25 cellular contexts compared by ENCODE assay signal in genomic region chr20:32622585-32623468, GRCh38. TPM values are rescaled to one million over a fixed set of nuclear protein-coding genes. Genes with fewer than 3 reads are reported as not detected.
DNase-seq lines count a peak whose midpoint lies in the region; ATAC-seq, FAIRE-seq and TF ChIP-seq lines count a peak whose summit lies in the region.
"Had no signal": no experiment of that assay in that cellular context is flagged by ENCODE, and none has a peak within 500 bp of the region (broad histone marks: within the 10 kb centered on the region; RNA-seq: fewer than 3 reads in every experiment).

No MANE protein-coding gene starts in this region.

- DNase-seq in DMS 273 treated with DMSO at 0.1 percent for 48 hours (lab: John Stamatoyannopoulos, UW) (peak; percentile 42), MG63 (peak; percentile 76), RWPE2 (ENCODE audit: low spot score) (no peak), HepG2 (ENCODE audit: low spot score) (no peak), brain microvascular endothelial cell (no peak), COLO668 (lab: John Stamatoyannopoulos, UW; ENCODE audit: unreplicated experiment) (no peak)
- DNase-seq in activated CD4-positive, alpha-beta T cell treated with anti-CD3 and anti-CD28 coated beads, Interleukin-2, amount 50 U/mL, for 1 hour = no peak
- DNase-seq: activated CD4-positive, alpha-beta T cell treated with anti-CD3 and anti-CD28 coated beads, Interleukin-2, amount 10 ng/mL, durations not matched to agents 7 days and 5 days; activated naive CD4-positive, alpha-beta T cell; activated T-cell treated with anti-CD3 and anti-CD28 coated beads, Interleukin-2, amount 50 U/mL, for 72 hours; CD4-positive, alpha-beta T cell; GDM1; glutamatergic neuron; mucosa of descending colon; NCI-H1436; retina; stimulated activated naive CD8-positive, alpha-beta T cell treated with anti-CD3 and anti-CD28 coated beads, Interleukin-15, amount 100 ng/mL, for 72 hours; uterus had no signal

- in situ Hi-C loops in HepG2 (cut with HindIII; ENCODE audit: extremely low pct_ligation_motif_present, low pct_unique_long_range_greater_than_20kb) (no loop called here), brain microvascular endothelial cell (cut with HindIII; ENCODE audit: low pct_ligation_motif_present, low sequenced_read_pairs) (no loop called here)

- H3K27ac ChIP-seq in RWPE2 (ENCODE audit: poor library complexity, severe bottlenecking) (no peak overlapping the region), HepG2 (ENCODE audit: extremely low read length, insufficient read depth, low read length) (no peak overlapping the region), brain microvascular endothelial cell (no peak overlapping the region)
- H3K27ac ChIP-seq: epithelial cell of prostate, skin epidermis, uterus had no signal

- H3K4me3 ChIP-seq in MG63 = no peak overlapping the region
- H3K4me3 ChIP-seq in RWPE2 (ENCODE audit: severe bottlenecking) = no peak overlapping the region
- H3K4me3 ChIP-seq in HepG2 (replicated peaks in 1 of 3; ENCODE audit: insufficient read depth in 1 of 3, low read depth in 2 of 3, low read length in 3 of 3) = no peak overlapping the region; a peak in 1 of 6 replicates
- no peak overlapping the region for H3K4me3 ChIP-seq in brain microvascular endothelial cell (ENCODE audit: low read depth, low read length)
- H3K4me3 ChIP-seq: mucosa of descending colon, skin epidermis, uterus had no signal

- no peak for TF ChIP-seq POLR2A in HepG2 (IDR thresholded peaks at IDR 0.05; ENCODE audit: insufficient read depth in 1 of 2, low read depth in 2 of 2, low read length in 2 of 2)

- H3K27me3 ChIP-seq in MG63 = no peaks in the 10 kb centered on the region; the same call in 1 of the 2 replicates
- H3K27me3 ChIP-seq in RWPE2 (ENCODE audit: insufficient read depth, poor library complexity, severe bottlenecking) = peaks cover 9% of the 10 kb centered on the region
- peaks cover 0 to 54% of the 10 kb centered on the region in 2 experiments; a peak in 3 of 5 replicates for H3K27me3 ChIP-seq in HepG2 (ENCODE audit: control insufficient read depth in 1 of 2, insufficient read depth in 2 of 2, low read length in 2 of 2)
- H3K27me3 ChIP-seq in brain microvascular endothelial cell (replicated peaks) = no peaks in the 10 kb centered on the region
- H3K27me3 ChIP-seq: uterus had no signal

- H3K4me1 ChIP-seq in RWPE2 (ENCODE audit: insufficient read depth, poor library complexity, severe bottlenecking) (no peaks in the 10 kb centered on the region), HepG2 (ENCODE audit: insufficient read depth, low read length) (peaks cover 35% of the 10 kb centered on the region)
- H3K4me1 ChIP-seq: uterus had no signal

- CTCF ChIA-PET in HepG2 (lab: Yijun Ruan, JAX; ENCODE audit: low intra/inter-chr PET ratio, low total read pairs) = interaction anchor here (1.5 kb wide), 1 partner anchor 101 kb away, joined by 8 read pairs; no protein-coding TSS in a partner anchor

- H3K9me3 ChIP-seq in MG63 = no peaks in the 10 kb centered on the region
- H3K9me3 ChIP-seq in RWPE2 (ENCODE audit: severe bottlenecking) = no peaks in the 10 kb centered on the region
- H3K9me3 ChIP-seq in HepG2 (ENCODE audit: low read length) = no peaks in the 10 kb centered on the region
- H3K9me3 ChIP-seq: mucosa of descending colon, uterus had no signal

- POLR2A ChIA-PET in HepG2 (lab: Yijun Ruan, JAX) = interaction anchor here (1.0 kb wide), 1 partner anchor 100 kb away, joined by 4 read pairs; no protein-coding TSS in a partner anchor

- no peak for TF ChIP-seq RAD21 in HepG2 (CRISPR knock-in tag; IDR thresholded peaks at IDR 0.05)

- no peak overlapping the region for H2AFZ ChIP-seq in HepG2 (ENCODE audit: low read length)

- BruUV-seq in HepG2 (replicated peaks; lab: Mats Ljungman, UMichigan) = no TSS peak

- H3K79me2 ChIP-seq in HepG2 (ENCODE audit: insufficient read depth, low read length) = no peaks in the 10 kb centered on the region

- no peak overlapping the region for H3K4me2 ChIP-seq in HepG2 (ENCODE audit: low read depth, low read length)

- no peak overlapping the region for H3K9ac ChIP-seq in HepG2 (ENCODE audit: insufficient read depth, low read depth, low read length)

- WGBS in HepG2 (ENCODE audit: low lambda C conversion rate) = 44% methylated on average over 12 of the region's 21 CpGs

- FAIRE-seq in HepG2 (lab: Jason Lieb, UNC) = no peak
- FAIRE-seq: islet of Langerhans had no signal

- TF ChIP-seq EP300 in HepG2 (IDR thresholded peaks at IDR 0.05; ENCODE audit: low read depth in 2 of 2, low read length in 2 of 2) = no peak
- no peak for TF ChIP-seq EP300 in HepG2 (CRISPR knock-in tag; IDR thresholded peaks at IDR 0.05; ENCODE audit: borderline replicate concordance)

- no peaks in the 10 kb centered on the region for H4K20me1 ChIP-seq in HepG2 (ENCODE audit: insufficient read depth, low read length)

- H3K36me3 ChIP-seq in MG63 = no peaks in the 10 kb centered on the region
- H3K36me3 ChIP-seq in RWPE2 (ENCODE audit: low read depth) = no peaks in the 10 kb centered on the region
- H3K36me3 ChIP-seq in HepG2 (replicated peaks in 1 of 2; ENCODE audit: control insufficient read depth in 1 of 2, insufficient read depth in 2 of 2, low read length in 2 of 2) = no peaks in the 10 kb centered on the region
- no peaks in the 10 kb centered on the region for H3K36me3 ChIP-seq in brain microvascular endothelial cell (replicated peaks)
- H3K36me3 ChIP-seq: uterus had no signal

- intact Hi-C loops in HepG2 (cut with micrococcal nuclease; ENCODE audit: unreplicated experiment) = no loop called here

- ATAC-seq in RWPE2 (ENCODE audit: low read depth) (peak; percentile 32), HepG2 (peak; percentile 20)
- ATAC-seq: activated T-cell treated with anti-CD3 and anti-CD28 coated beads, Interleukin-2, amount 50 U/mL, for 72 hours; mucosa of descending colon; natural killer cell treated with Interleukin-12 subunit alpha and Interleukin-12 subunit beta and Interleukin-15 and Interleukin-18, amount 100 ng/mL, for 72 hours; stimulated activated naive CD8-positive, alpha-beta T cell treated with anti-CD3 and anti-CD28 coated beads, Interleukin-15, amount 100 ng/mL, for 72 hours had no signal

- no peak for TF ChIP-seq CTCF in RWPE2 (IDR thresholded peaks at IDR 0.05; ENCODE audit: poor library complexity, severe bottlenecking)
- no peak for TF ChIP-seq CTCF in HepG2 (CRISPR knock-in tag; IDR thresholded peaks at IDR 0.05)
- no peak for TF ChIP-seq CTCF in brain microvascular endothelial cell (IDR thresholded peaks at IDR 0.05; ENCODE audit: low read depth, low read length, missing control alignments)

RNA-seq across cellular contexts. Expression of gene NOL4L, which starts 37.7 kb away (rescaled TPM):
- total RNA-seq in MG63 (2014; rRNA removed; shearing (Covaris generic); ENCODE audit: low replicate concordance) = 1.3 and 1.8 TPM in 2 replicates
- total RNA-seq in HepG2 (2016; rRNA removed; fragmentation: Illumina TruSeq; extraction: Trizol) = 16.6 and 16.9 TPM in 2 replicates
- total RNA-seq in HepG2 (2016; cell fraction: cytosol; rRNA removed; fragmentation: Illumina TruSeq; extraction: Trizol; ENCODE audit: low read depth) = 19.2 and 19.4 TPM in 2 replicates
- 14.6 and 17.1 TPM in 2 replicates for total RNA-seq in HepG2 (2016; cell fraction: insoluble cytoplasmic fraction; rRNA removed; fragmentation: Illumina TruSeq; extraction: Trizol)
- 21.3 and 24.1 TPM in 2 replicates for total RNA-seq in HepG2 (2016; cell fraction: membrane; rRNA removed; fragmentation: Illumina TruSeq; extraction: Trizol)
- 21.2 and 22.3 TPM in 2 replicates for total RNA-seq in HepG2 (2016; cell fraction: nucleus; rRNA removed; fragmentation: Illumina TruSeq; extraction: Trizol)
- 35.4 and 38.7 TPM in 2 replicates for polyA plus RNA-seq in HepG2 (2011; rRNA removed)
- polyA plus RNA-seq in HepG2 (2011; cell fraction: cytosol; rRNA removed) = 16.5 and 20.9 TPM in 2 replicates
- 91.0 and 107 TPM in 2 replicates for polyA plus RNA-seq in HepG2 (2011; cell fraction: nucleus; rRNA removed)
- 36.0 and 39.2 TPM in 2 replicates for polyA plus RNA-seq in HepG2 (2012)
- polyA plus RNA-seq in HepG2 (2016; cell fraction: cytosol; fragmentation: Illumina TruSeq; extraction: Trizol; ENCODE audit: low read depth) = 35.0 and 39.6 TPM in 2 replicates
- 21.6 and 26.9 TPM in 2 replicates for polyA plus RNA-seq in HepG2 (2016; cell fraction: insoluble cytoplasmic fraction; fragmentation: Illumina TruSeq; extraction: Trizol; ENCODE audit: low read depth)
- polyA plus RNA-seq in HepG2 (2016; cell fraction: membrane; fragmentation: Illumina TruSeq; extraction: Trizol; ENCODE audit: low read depth) = 31.2 and 32.6 TPM in 2 replicates
- 57.5 and 60.6 TPM in 2 replicates for polyA plus RNA-seq in HepG2 (2016; cell fraction: nucleus; fragmentation: Illumina TruSeq; extraction: Trizol; ENCODE audit: insufficient read depth, low read depth)
- 6.7 and 47.8 TPM in 2 replicates for polyA minus RNA-seq in HepG2 (2011; rRNA and poly(A)+ RNA removed; ENCODE audit: low replicate concordance)
- polyA minus RNA-seq in HepG2 (2011; cell fraction: cytosol; rRNA and poly(A)+ RNA removed) = 28.0 and 37.6 TPM in 2 replicates
- polyA minus RNA-seq in HepG2 (2011; cell fraction: nucleus; rRNA and poly(A)+ RNA removed) = 30.5 and 30.6 TPM in 2 replicates

RNA-seq across cellular contexts. Expression of gene C20orf203, which starts 50.9 kb away (rescaled TPM):
- total RNA-seq in MG63 (2014; rRNA removed; shearing (Covaris generic); ENCODE audit: low replicate concordance) = not detected in 2 replicates
- total RNA-seq in HepG2 (2016; rRNA removed; fragmentation: Illumina TruSeq; extraction: Trizol) = 0.02 TPM in 1 of 2 replicates, not detected in the other
- total RNA-seq in HepG2 (2016; cell fraction: cytosol; rRNA removed; fragmentation: Illumina TruSeq; extraction: Trizol; ENCODE audit: low read depth) = not detected in 2 replicates
- total RNA-seq in HepG2 (2016; cell fraction: insoluble cytoplasmic fraction; rRNA removed; fragmentation: Illumina TruSeq; extraction: Trizol) = 0.03 and 0.04 TPM in 2 replicates
- total RNA-seq in HepG2 (2016; cell fraction: membrane; rRNA removed; fragmentation: Illumina TruSeq; extraction: Trizol) = not detected in 2 replicates
- total RNA-seq in HepG2 (2016; cell fraction: nucleus; rRNA removed; fragmentation: Illumina TruSeq; extraction: Trizol) = 0.12 TPM in 1 of 2 replicates, not detected in the other
- polyA plus RNA-seq in HepG2 (2011; rRNA removed) = 0.04 and 0.05 TPM in 2 replicates
- polyA plus RNA-seq in HepG2 (2011; cell fraction: cytosol; rRNA removed) = 0.01 TPM in 1 of 2 replicates, not detected in the other
- 0.24 and 0.29 TPM in 2 replicates for polyA plus RNA-seq in HepG2 (2011; cell fraction: nucleus; rRNA removed)
- polyA plus RNA-seq in HepG2 (2012) = 0.03 and 0.08 TPM in 2 replicates
- polyA plus RNA-seq in HepG2 (2016; cell fraction: cytosol; fragmentation: Illumina TruSeq; extraction: Trizol; ENCODE audit: low read depth) = not detected in 2 replicates
- polyA plus RNA-seq in HepG2 (2016; cell fraction: insoluble cytoplasmic fraction; fragmentation: Illumina TruSeq; extraction: Trizol; ENCODE audit: low read depth) = not detected in 2 replicates
- polyA plus RNA-seq in HepG2 (2016; cell fraction: membrane; fragmentation: Illumina TruSeq; extraction: Trizol; ENCODE audit: low read depth) = 0.06 TPM in 1 of 2 replicates, not detected in the other
- not detected in 2 replicates for polyA plus RNA-seq in HepG2 (2016; cell fraction: nucleus; fragmentation: Illumina TruSeq; extraction: Trizol; ENCODE audit: insufficient read depth, low read depth)
- 0.18 TPM in 1 of 2 replicates, not detected in the other for polyA minus RNA-seq in HepG2 (2011; rRNA and poly(A)+ RNA removed; ENCODE audit: low replicate concordance)
- not detected in 2 replicates for polyA minus RNA-seq in HepG2 (2011; cell fraction: cytosol; rRNA and poly(A)+ RNA removed)
- 0.12 and 0.13 TPM in 2 replicates for polyA minus RNA-seq in HepG2 (2011; cell fraction: nucleus; rRNA and poly(A)+ RNA removed)
- total RNA-seq: HT-29, osteocyte had no signal
- polyA plus RNA-seq: liver had no signal

Comparison
In these comparisons a context has a peak if more than half of its experiments do, and no peak if none do; other contexts are left out.
1. DNase-seq: peak in DMS 273 treated with DMSO at 0.1 percent for 48 hours (single experiment) and MG63 (single experiment); none in RWPE2 (single experiment), HepG2 (single experiment), activated CD4-positive, alpha-beta T cell treated with anti-CD3 and anti-CD28 coated beads, Interleukin-2, amount 50 U/mL, for 1 hour (single experiment), brain microvascular endothelial cell (single experiment) and COLO668 (single experiment).